In the genomic region with DNA sequence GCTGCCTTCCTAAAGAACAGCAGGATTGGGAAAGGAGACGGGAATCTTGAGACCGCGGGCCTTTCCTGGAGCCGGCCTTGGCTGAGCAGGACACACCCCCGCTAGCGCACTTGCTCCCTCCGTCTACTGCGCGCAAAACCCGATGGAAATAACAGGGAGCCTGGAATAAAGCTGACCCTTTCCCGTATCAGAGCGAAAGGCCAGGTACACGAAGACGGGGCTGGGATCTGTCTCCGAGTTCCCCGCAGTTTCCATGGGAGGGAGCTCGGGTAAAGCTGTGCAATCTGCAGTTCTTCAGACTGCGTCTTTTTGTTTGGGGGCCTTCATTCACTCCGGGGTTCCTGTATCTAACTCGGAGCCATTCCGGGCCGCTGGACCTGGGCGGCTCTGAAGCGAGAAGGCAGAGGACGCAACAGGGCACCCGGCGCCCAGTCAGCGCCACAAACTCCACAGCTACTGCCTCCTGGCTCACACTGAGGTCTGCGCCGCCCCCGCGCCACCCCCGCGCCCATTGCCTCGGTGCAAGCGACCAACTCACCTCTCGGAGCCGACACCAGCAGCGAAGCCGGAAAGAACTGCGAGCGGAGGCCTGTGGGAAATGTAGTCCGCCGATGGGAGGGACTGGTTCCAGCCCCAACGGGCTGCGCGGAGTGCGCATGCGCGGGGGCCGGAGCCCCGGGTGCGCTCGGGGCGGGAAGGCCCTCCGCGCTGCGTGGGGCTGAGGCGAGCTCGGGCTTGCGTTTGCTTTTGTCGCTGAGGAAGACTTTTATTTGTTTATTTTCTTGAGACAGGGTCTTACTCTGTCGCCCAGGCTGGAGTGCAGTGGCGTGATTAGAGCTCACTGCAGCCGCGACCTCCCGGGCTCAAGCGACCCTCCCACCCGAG, we compare ENCODE assay signal across 8 cellular contexts. TPM values are rescaled to one million over a fixed set of nuclear protein-coding genes. Genes with fewer than 3 reads are reported as not detected.
A peak's percentile ranks its signal among the peaks of the same experiment; 100 is the strongest.
DNase-seq lines count a peak whose midpoint lies in the region; ATAC-seq lines count a peak whose summit lies in the region.

A gene (minus strand): TSS at position 577 of the 885 bp plus-strand sequence. CDS start 11,309 bp downstream, outside the sequence.

- no peak within 1 kb of the TSS for H2AK5ac ChIP-seq in mesendoderm (ENCODE audit: low read length)

- peaks cover 24 to 34% (median 28%) of the 10 kb centered on the region in 3 donors for H3K4me1 Mint-ChIP-seq in CD8-positive, alpha-beta memory T cell
- peaks cover 17% of the 10 kb centered on the region for H3K4me1 Mint-ChIP-seq in activated CD8-positive, alpha-beta memory T cell treated with anti-CD3 and anti-CD28 coated beads, Interleukin-2, amount 10 ng/mL, durations not matched to agents 7 days and 5 days

- ATAC-seq in GM19467 (IDR thresholded peaks at IDR 0.05; ENCODE audit: unreplicated experiment) = peak; percentile 94
- ATAC-seq in activated CD8-positive, alpha-beta memory T cell treated with anti-CD3 and anti-CD28 coated beads, Interleukin-2, amount 10 ng/mL, durations not matched to agents 7 days and 5 days = peak; percentile 99

- H2BK15ac ChIP-seq in mesendoderm (replicated peaks; ENCODE audit: low read depth) = no peak within 1 kb of the TSS

- H4K8ac ChIP-seq in mesendoderm (ENCODE audit: low read depth, low read length) = no peak within 1 kb of the TSS

- no peak within 1 kb of the TSS for H2BK120ac ChIP-seq in mesendoderm (ENCODE audit: low read depth, low read length)

- H3K4me3 ChIP-seq in CD8-positive, alpha-beta memory T cell (ENCODE audit: low read length) = peak within 1 kb of the TSS; percentile 77
- peak within 1 kb of the TSS; percentile 92 for H3K4me3 ChIP-seq in endocrine pancreas (ENCODE audit: control insufficient read depth, insufficient read depth, low read length)
- H3K4me3 ChIP-seq in mesendoderm (ENCODE audit: low read length) = peak within 1 kb of the TSS; percentile 83

- H3K4me3 Mint-ChIP-seq in CD8-positive, alpha-beta memory T cell = peak within 1 kb of the TSS; percentile 93 to 99 (median 96)
- H3K4me3 Mint-ChIP-seq in activated CD8-positive, alpha-beta memory T cell treated with anti-CD3 and anti-CD28 coated beads, Interleukin-2, amount 10 ng/mL, durations not matched to agents 7 days and 5 days = peak within 1 kb of the TSS; percentile 93

- no peaks in the 10 kb centered on the region for H3K79me1 ChIP-seq in mesendoderm (ENCODE audit: low read length)

- H3K9me3 Mint-ChIP-seq in CD8-positive, alpha-beta memory T cell = peaks cover 2 to 20% (median 6%) of the 10 kb centered on the region in 5 donors
- H3K9me3 Mint-ChIP-seq in activated CD8-positive, alpha-beta memory T cell treated with anti-CD3 and anti-CD28 coated beads, Interleukin-2, amount 10 ng/mL, durations not matched to agents 7 days and 5 days (ENCODE audit: low read depth) = peaks cover 13% of the 10 kb centered on the region

- peak within 1 kb of the TSS; percentile 80 for H3K23ac ChIP-seq in mesendoderm (ENCODE audit: low read length)

- H3K27ac ChIP-seq in CD8-positive, alpha-beta memory T cell (ENCODE audit: low read depth, low read length) = peak within 1 kb of the TSS; percentile 92
- peak within 1 kb of the TSS; percentile 69 for H3K27ac ChIP-seq in mesendoderm (ENCODE audit: low read depth, low read length)

- H3K36me3 ChIP-seq in CD8-positive, alpha-beta memory T cell (ENCODE audit: insufficient read depth, low read length) = no peaks in the 10 kb centered on the region
- H3K36me3 ChIP-seq in endocrine pancreas (ENCODE audit: control insufficient read depth, insufficient read depth, low read length) (no peaks in the 10 kb centered on the region), mesendoderm (ENCODE audit: control insufficient read depth, insufficient read depth, low read length) (no peaks in the 10 kb centered on the region)

- H3K56ac ChIP-seq in mesendoderm (ENCODE audit: low read length) = peak within 1 kb of the TSS; percentile 94

- no peaks in the 10 kb centered on the region for H3K79me2 ChIP-seq in mesendoderm (ENCODE audit: control insufficient read depth, insufficient read depth, low read length)

- DNase-seq in CD8-positive, alpha-beta memory T cell = peak; percentile 89 to 97 (median 94)
- DNase-seq in HS-27A (ENCODE audit: low read depth) (peak; percentile 97), NOMO-1 (lab: John Stamatoyannopoulos, UW; ENCODE audit: unreplicated experiment in 2 of 2) (peak; percentile 92), mesendoderm (peak; percentile 97)
- peak; percentile 97 for DNase-seq in activated CD8-positive, alpha-beta memory T cell treated with anti-CD3 and anti-CD28 coated beads, Interleukin-2, amount 10 ng/mL, durations not matched to agents 7 days and 5 days
- DNase-seq in stimulated activated CD8-positive, alpha-beta memory T cell treated with anti-CD3 and anti-CD28 coated beads, Interleukin-12 subunit alpha, Interleukin-12 subunit beta, amount 100 ng/mL, for 4 hours (ENCODE audit: low read depth) = peak; percentile 95

- H4K5ac ChIP-seq in mesendoderm (ENCODE audit: low read length) = no peak within 1 kb of the TSS

- H3K4me2 ChIP-seq in mesendoderm (ENCODE audit: low read length) = peak within 1 kb of the TSS; percentile 80

- H3K27ac Mint-ChIP-seq in CD8-positive, alpha-beta memory T cell = peak within 1 kb of the TSS; percentile 69 to 98 (median 96)
- H3K27ac Mint-ChIP-seq in activated CD8-positive, alpha-beta memory T cell treated with anti-CD3 and anti-CD28 coated beads, Interleukin-2, amount 10 ng/mL, durations not matched to agents 7 days and 5 days = peak within 1 kb of the TSS; percentile 90

- WGBS in mesendoderm (ENCODE audit: extremely low coverage, insufficient coverage, low lambda C conversion rate) = no CpG with 5 or more reads among the region's 69 CpGs

- peak within 1 kb of the TSS; percentile 50 for H3K4ac ChIP-seq in mesendoderm (ENCODE audit: low read depth, low read length)

- H3K27me3 Mint-ChIP-seq in CD8-positive, alpha-beta memory T cell = peaks cover 0 to 2% of the 10 kb centered on the region in 2 donors
- no peaks in the 10 kb centered on the region for H3K27me3 Mint-ChIP-seq in activated CD8-positive, alpha-beta memory T cell treated with anti-CD3 and anti-CD28 coated beads, Interleukin-2, amount 10 ng/mL, durations not matched to agents 7 days and 5 days

- POLR2A ChIA-PET in CD8-positive, alpha-beta memory T cell (lab: Charles Lee) = interaction anchor here (0.6 to 1.4 kb wide), 6 partner anchors 25 to 1128 kb away, joined by 3 to 5 read pairs (median 3); a partner anchor contains a TSS

- peak within 1 kb of the TSS; percentile 51 for H3K18ac ChIP-seq in mesendoderm (ENCODE audit: low read length)

- H3K9ac ChIP-seq in endocrine pancreas (ENCODE audit: control insufficient read depth, insufficient read depth, low read length) = peak within 1 kb of the TSS; percentile 90
- H3K9ac ChIP-seq in mesendoderm (ENCODE audit: low read length) = peak within 1 kb of the TSS; percentile 78

- peaks cover 15% of the 10 kb centered on the region for H3K4me1 ChIP-seq in CD8-positive, alpha-beta memory T cell (ENCODE audit: insufficient read depth, low read length)
- H3K4me1 ChIP-seq in endocrine pancreas (ENCODE audit: control insufficient read depth, insufficient read depth, low read length) (no peaks in the 10 kb centered on the region), mesendoderm (ENCODE audit: control insufficient read depth, low read depth, low read length) (peaks cover 4% of the 10 kb centered on the region)

- H3K36me3 Mint-ChIP-seq in CD8-positive, alpha-beta memory T cell = peaks cover 0 to 24% (median 20%) of the 10 kb centered on the region in 3 donors
- H3K36me3 Mint-ChIP-seq in activated CD8-positive, alpha-beta memory T cell treated with anti-CD3 and anti-CD28 coated beads, Interleukin-2, amount 10 ng/mL, durations not matched to agents 7 days and 5 days = peaks cover 19% of the 10 kb centered on the region

- no peak within 1 kb of the TSS for H2BK5ac ChIP-seq in mesendoderm (ENCODE audit: low read length)

- H3K9me3 ChIP-seq in CD8-positive, alpha-beta memory T cell (ENCODE audit: low read length) = no peaks in the 10 kb centered on the region
- no peaks in the 10 kb centered on the region for H3K9me3 ChIP-seq in endocrine pancreas (ENCODE audit: control insufficient read depth, low read length)

- CTCF ChIA-PET in CD8-positive, alpha-beta memory T cell (lab: Charles Lee) = no interaction called here
- CTCF ChIA-PET in activated CD8-positive, alpha-beta memory T cell treated with anti-CD3 and anti-CD28 coated beads, Interleukin-2, amount 10 ng/mL, durations not matched to agents 7 days and 5 days (lab: Charles Lee) = interaction anchor here (1.0 to 1.3 kb wide), 3 partner anchors 9 to 39 kb away, joined by 3 to 4 read pairs (median 3); no protein-coding TSS in a partner anchor

- H3K27me3 ChIP-seq in CD8-positive, alpha-beta memory T cell (ENCODE audit: insufficient read depth, low read length, poor library complexity, severe bottlenecking) = no peaks in the 10 kb centered on the region
- no peaks in the 10 kb centered on the region for H3K27me3 ChIP-seq in endocrine pancreas (ENCODE audit: control insufficient read depth, insufficient read depth, low read length)
- no peaks in the 10 kb centered on the region for H3K27me3 ChIP-seq in mesendoderm (ENCODE audit: insufficient read depth, low read length, poor library complexity)

RNA-seq across cellular contexts. Expression of the gene that starts here (rescaled TPM):
- total RNA-seq in CD8-positive, alpha-beta memory T cell = 1 to 10 TPM; 2.1 to 3.9 TPM
- polyA plus RNA-seq in CD8-positive, alpha-beta memory T cell = 4.5 TPM
- 1 to 10 TPM; 3.3 to 4.5 TPM for total RNA-seq in activated CD8-positive, alpha-beta memory T cell treated with anti-CD3 and anti-CD28 coated beads, Interleukin-2, amount 10 ng/mL, durations not matched to agents 7 days and 5 days
- 1.6 TPM for polyA plus RNA-seq in mesendoderm (2013, experiment 1 of 2)
- 1.5 TPM for polyA plus RNA-seq in mesendoderm (2013, experiment 2 of 2)

Comparison
In these comparisons a context has a peak if more than half of its experiments do, and no peak if none do; other contexts are left out.
1. Peak in every context shown above with its lines: DNase-seq, ATAC-seq, H3K4me3 ChIP-seq and H3K27ac ChIP-seq.